38 cellular contexts compared by ENCODE assay signal in the genomic region with DNA sequence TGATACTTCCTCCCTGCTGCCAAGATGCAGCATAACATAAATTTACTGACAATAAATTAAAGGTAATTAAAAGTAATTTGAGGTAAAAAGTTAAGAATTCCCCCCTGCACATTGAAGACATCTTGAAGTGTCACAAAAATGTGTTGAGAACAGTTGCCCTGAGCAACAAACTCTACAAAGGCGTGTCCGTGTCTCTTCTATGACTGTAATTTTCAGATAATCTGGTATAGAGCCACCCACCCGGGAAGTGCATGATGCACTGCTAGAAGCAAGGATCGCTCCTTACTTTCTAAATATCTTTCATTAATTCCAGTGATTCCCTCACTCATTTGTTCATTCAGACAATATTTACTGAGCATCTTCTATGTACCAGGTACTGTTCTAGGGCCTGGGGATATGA. TPM values are rescaled to one million over a fixed set of nuclear protein-coding genes. Genes with fewer than 3 reads are reported as not detected.
"Had no signal": no experiment of that assay in that cellular context is flagged by ENCODE, and none has a peak within 500 bp of the region (broad histone marks: within the 10 kb centered on the region; RNA-seq: fewer than 3 reads in every experiment).

No MANE protein-coding gene starts in this region.

- H3K4me3 ChIP-seq: adrenal gland, body of pancreas, breast epithelium had no signal

- H3K4me3 Mint-ChIP-seq: activated B cell treated with CpG ODN at 0.5 μM for 24 hours; activated CD4-positive, alpha-beta memory T cell treated with anti-CD3 and anti-CD28 coated beads for 36 hours; activated CD4-positive, alpha-beta T cell treated with anti-CD3 and anti-CD28 coated beads, Interleukin-2, amount 10 ng/mL, durations not matched to agents 24 days and 14 days; activated CD8-positive, alpha-beta T cell treated with anti-CD3 and anti-CD28 coated beads for 36 hours; activated naive CD4-positive, alpha-beta T cell treated with anti-CD3 and anti-CD28 coated beads for 36 hours; activated naive CD8-positive, alpha-beta T cell treated with anti-CD3 and anti-CD28 coated beads for 36 hours; activated T-cell treated with anti-CD3 and anti-CD28 coated beads, Interleukin-2, amount 50 U/mL, for 4 hours; activated T-cell treated with anti-CD3 and anti-CD28 coated beads, Interleukin-2, amount 50 U/mL, for 72 hours; activated T-helper 1 cell treated with anti-CD3 and anti-CD28 coated beads, Interleukin-12 subunit alpha, Interleukin-12 subunit beta, Interleukin-2, Interleukin-4 antibody, amounts not matched to agents 30 ng/mL and 10 ng/mL and 1 ng/mL, durations not matched to agents 14 hours and 24 hours and 36 hours; activated T-helper 17 cell treated with anti-CD3 and anti-CD28 coated beads, Interleukin-2, amount 50 U/mL, for 72 hours; T-helper 1 cell treated with Interleukin-12 subunit alpha and Interleukin-12 subunit beta and Interleukin-4 antibody, amounts not matched to agents 30 μg/mL and 1 μg/mL, for 36 hours; T-helper 2 cell treated with Interferon-gamma antibody and Interleukin-4, amounts not matched to agents 5 μg/mL and 100 μg/mL, for 36 hours had no signal

- DNase-seq: activated B cell treated with CpG ODN at 0.5 μM for 24 hours; activated CD4-positive, alpha-beta memory T cell treated with anti-CD3 and anti-CD28 coated beads for 36 hours; activated CD4-positive, alpha-beta T cell treated with anti-CD3 and anti-CD28 coated beads for 4 hours; activated CD4-positive, alpha-beta T cell treated with anti-CD3 and anti-CD28 coated beads, Interleukin-2, amount 10 ng/mL, durations not matched to agents 24 days and 14 days; activated CD4-positive, alpha-beta T cell treated with anti-CD3 and anti-CD28 coated beads, Interleukin-2, amount 50 U/mL, for 1 hour; activated CD4-positive, alpha-beta T cell treated with anti-CD3 and anti-CD28 coated beads, Interleukin-2, amount 50 U/mL, for 4 hours; activated CD4-positive, CD25-positive, alpha-beta regulatory T cell treated with anti-CD3 and anti-CD28 coated beads, Interleukin-2, amount 50 U/mL, for 72 hours; activated CD8-positive, alpha-beta memory T cell treated with anti-CD3 and anti-CD28 coated beads, Interleukin-2, amount 50 U/mL, for 4 hours; activated CD8-positive, alpha-beta T cell treated with anti-CD3 and anti-CD28 coated beads for 36 hours; activated effector memory CD4-positive, alpha-beta T cell treated with anti-CD3 and anti-CD28 coated beads, Interleukin-2, amount 50 U/mL, for 16 hours; activated gamma-delta T cell treated with Interleukin-2 at 50 U/mL for 16 hours; activated naive CD4-positive, alpha-beta T cell; activated naive CD4-positive, alpha-beta T cell treated with anti-CD3 and anti-CD28 coated beads for 36 hours; activated naive CD4-positive, alpha-beta T cell treated with anti-CD3 and anti-CD28 coated beads, Interleukin-2, amount 50 U/mL, for 16 hours; activated naive CD8-positive, alpha-beta T cell treated with anti-CD3 and anti-CD28 coated beads for 36 hours; activated T-cell treated with anti-CD3 and anti-CD28 coated beads for 4 hours; activated T-cell treated with anti-CD3 and anti-CD28 coated beads, Interleukin-2, amount 50 U/mL, for 1 hour; activated T-cell treated with anti-CD3 and anti-CD28 coated beads, Interleukin-2, amount 50 U/mL, for 4 hours; activated T-cell treated with anti-CD3 and anti-CD28 coated beads, Interleukin-2, amount 50 U/mL, for 72 hours; adrenal gland; amniotic stem cell; aorta; body of pancreas; brain microvascular endothelial cell; central memory CD4-positive, alpha-beta T cell; T-helper 1 cell; T-helper 2 cell; T-helper 9 cell had no signal

- H3K27ac ChIP-seq: adrenal gland, body of pancreas, brain microvascular endothelial cell, breast epithelium, VCaP had no signal

- H3K36me3 Mint-ChIP-seq: activated CD4-positive, alpha-beta memory T cell treated with anti-CD3 and anti-CD28 coated beads for 36 hours; activated naive CD4-positive, alpha-beta T cell treated with anti-CD3 and anti-CD28 coated beads, Interleukin-2, amount 50 U/mL, for 72 hours; activated naive CD8-positive, alpha-beta T cell treated with anti-CD3 and anti-CD28 coated beads for 36 hours had no signal

- H3K4me1 ChIP-seq: adrenal gland, body of pancreas, breast epithelium had no signal

- H3K27ac Mint-ChIP-seq: activated B cell treated with CpG ODN at 0.5 μM for 24 hours; activated CD4-positive, alpha-beta memory T cell treated with anti-CD3 and anti-CD28 coated beads for 36 hours; activated CD4-positive, alpha-beta T cell treated with anti-CD3 and anti-CD28 coated beads, Interleukin-2, amount 10 ng/mL, durations not matched to agents 24 days and 14 days; activated CD8-positive, alpha-beta T cell treated with anti-CD3 and anti-CD28 coated beads for 36 hours; activated naive CD4-positive, alpha-beta T cell treated with anti-CD3 and anti-CD28 coated beads for 36 hours; activated naive CD4-positive, alpha-beta T cell treated with anti-CD3 and anti-CD28 coated beads, Interleukin-2, amount 50 U/mL, for 72 hours; activated naive CD8-positive, alpha-beta T cell treated with anti-CD3 and anti-CD28 coated beads for 36 hours; activated T-cell treated with anti-CD3 and anti-CD28 coated beads, Interleukin-2, amount 50 U/mL, for 72 hours; activated T-helper 1 cell treated with anti-CD3 and anti-CD28 coated beads, Interleukin-12 subunit alpha, Interleukin-12 subunit beta, Interleukin-2, Interleukin-4 antibody, amounts not matched to agents 30 ng/mL and 10 ng/mL and 1 ng/mL, durations not matched to agents 14 hours and 24 hours and 36 hours; activated T-helper 17 cell treated with anti-CD3 and anti-CD28 coated beads, Interleukin-2, amount 50 U/mL, for 72 hours; T-helper 1 cell treated with Interleukin-12 subunit alpha and Interleukin-12 subunit beta and Interleukin-4 antibody, amounts not matched to agents 30 μg/mL and 1 μg/mL, for 36 hours; T-helper 2 cell treated with Interferon-gamma antibody and Interleukin-4, amounts not matched to agents 5 μg/mL and 100 μg/mL, for 36 hours had no signal

- FAIRE-seq: astrocyte, TTC549 had no signal

- H3K36me3 ChIP-seq: adrenal gland, brain microvascular endothelial cell, breast epithelium had no signal

- H3K27me3 ChIP-seq: adrenal gland, body of pancreas, brain microvascular endothelial cell, breast epithelium had no signal

- H3K4me1 Mint-ChIP-seq: activated B cell treated with CpG ODN at 0.5 μM for 24 hours; activated CD4-positive, alpha-beta T cell treated with anti-CD3 and anti-CD28 coated beads, Interleukin-2, amount 10 ng/mL, durations not matched to agents 24 days and 14 days; activated naive CD8-positive, alpha-beta T cell treated with anti-CD3 and anti-CD28 coated beads for 36 hours; activated T-helper 17 cell treated with anti-CD3 and anti-CD28 coated beads, Interleukin-2, amount 50 U/mL, for 72 hours had no signal

- H3K9me3 Mint-ChIP-seq: activated B cell treated with CpG ODN at 0.5 μM for 24 hours; activated CD4-positive, alpha-beta memory T cell treated with anti-CD3 and anti-CD28 coated beads for 36 hours; activated CD4-positive, alpha-beta T cell treated with anti-CD3 and anti-CD28 coated beads, Interleukin-2, amount 10 ng/mL, durations not matched to agents 24 days and 14 days; activated CD8-positive, alpha-beta T cell treated with anti-CD3 and anti-CD28 coated beads for 36 hours; activated naive CD4-positive, alpha-beta T cell treated with anti-CD3 and anti-CD28 coated beads for 36 hours; activated naive CD4-positive, alpha-beta T cell treated with anti-CD3 and anti-CD28 coated beads, Interleukin-2, amount 50 U/mL, for 72 hours; activated naive CD8-positive, alpha-beta T cell treated with anti-CD3 and anti-CD28 coated beads for 36 hours; activated T-cell treated with anti-CD3 and anti-CD28 coated beads, Interleukin-2, amount 50 U/mL, for 4 hours; activated T-cell treated with anti-CD3 and anti-CD28 coated beads, Interleukin-2, amount 50 U/mL, for 72 hours; activated T-helper 1 cell treated with anti-CD3 and anti-CD28 coated beads, Interleukin-12 subunit alpha, Interleukin-12 subunit beta, Interleukin-2, Interleukin-4 antibody, amounts not matched to agents 30 ng/mL and 10 ng/mL and 1 ng/mL, durations not matched to agents 14 hours and 24 hours and 36 hours; activated T-helper 17 cell treated with anti-CD3 and anti-CD28 coated beads, Interleukin-2, amount 50 U/mL, for 72 hours; T-helper 1 cell treated with Interleukin-12 subunit alpha and Interleukin-12 subunit beta and Interleukin-4 antibody, amounts not matched to agents 30 μg/mL and 1 μg/mL, for 36 hours; T-helper 2 cell treated with Interferon-gamma antibody and Interleukin-4, amounts not matched to agents 5 μg/mL and 100 μg/mL, for 36 hours had no signal

- ATAC-seq: activated CD8-positive, alpha-beta T cell treated with anti-CD3 and anti-CD28 coated beads for 36 hours; activated naive CD4-positive, alpha-beta T cell treated with anti-CD3 and anti-CD28 coated beads, Interleukin-2, amount 50 U/mL, for 72 hours; activated T-cell treated with anti-CD3 and anti-CD28 coated beads, Interleukin-2, amount 50 U/mL, for 4 hours; activated T-cell treated with anti-CD3 and anti-CD28 coated beads, Interleukin-2, amount 50 U/mL, for 72 hours; activated T-helper 17 cell treated with anti-CD3 and anti-CD28 coated beads, Interleukin-2, amount 50 U/mL, for 72 hours; body of pancreas had no signal

- H3K9me3 ChIP-seq: adrenal gland, body of pancreas, breast epithelium had no signal

RNA-seq across cellular contexts. Expression of a gene that starts 11.0 kb away (rescaled TPM):
- total RNA-seq: activated B cell treated with CpG ODN at 0.5 μM for 24 hours; activated CD4-positive, alpha-beta memory T cell treated with anti-CD3 and anti-CD28 coated beads for 36 hours; activated CD4-positive, alpha-beta T cell treated with anti-CD3 and anti-CD28 coated beads, Interleukin-2, amount 10 ng/mL, durations not matched to agents 24 days and 14 days; activated CD8-positive, alpha-beta memory T cell treated with anti-CD3 and anti-CD28 coated beads for 36 hours; activated CD8-positive, alpha-beta T cell treated with anti-CD3 and anti-CD28 coated beads for 36 hours; activated naive CD4-positive, alpha-beta T cell treated with anti-CD3 and anti-CD28 coated beads for 36 hours; activated naive CD4-positive, alpha-beta T cell treated with anti-CD3 and anti-CD28 coated beads, Interleukin-2, amount 50 U/mL, for 72 hours; activated naive CD8-positive, alpha-beta T cell treated with anti-CD3 and anti-CD28 coated beads for 36 hours; activated T-cell treated with anti-CD3 and anti-CD28 coated beads, Interleukin-2, amount 50 U/mL, for 4 hours; activated T-cell treated with anti-CD3 and anti-CD28 coated beads, Interleukin-2, amount 50 U/mL, for 72 hours; activated T-helper 1 cell treated with anti-CD3 and anti-CD28 coated beads, Interleukin-12 subunit alpha, Interleukin-12 subunit beta, Interleukin-2, Interleukin-4 antibody, amounts not matched to agents 30 ng/mL and 10 ng/mL and 1 ng/mL, durations not matched to agents 14 hours and 24 hours and 36 hours; activated T-helper 17 cell treated with anti-CD3 and anti-CD28 coated beads, Interleukin-2, amount 50 U/mL, for 72 hours; body of pancreas had no signal

RNA-seq across cellular contexts. Expression of a gene that starts 27.9 kb away (rescaled TPM):
- total RNA-seq: activated B cell treated with CpG ODN at 0.5 μM for 24 hours; activated CD4-positive, alpha-beta memory T cell treated with anti-CD3 and anti-CD28 coated beads for 36 hours; activated CD4-positive, alpha-beta T cell treated with anti-CD3 and anti-CD28 coated beads, Interleukin-2, amount 10 ng/mL, durations not matched to agents 24 days and 14 days; activated CD8-positive, alpha-beta memory T cell treated with anti-CD3 and anti-CD28 coated beads for 36 hours; activated CD8-positive, alpha-beta T cell treated with anti-CD3 and anti-CD28 coated beads for 36 hours; activated naive CD4-positive, alpha-beta T cell treated with anti-CD3 and anti-CD28 coated beads for 36 hours; activated naive CD4-positive, alpha-beta T cell treated with anti-CD3 and anti-CD28 coated beads, Interleukin-2, amount 50 U/mL, for 72 hours; activated naive CD8-positive, alpha-beta T cell treated with anti-CD3 and anti-CD28 coated beads for 36 hours; activated T-cell treated with anti-CD3 and anti-CD28 coated beads, Interleukin-2, amount 50 U/mL, for 4 hours; activated T-cell treated with anti-CD3 and anti-CD28 coated beads, Interleukin-2, amount 50 U/mL, for 72 hours; activated T-helper 1 cell treated with anti-CD3 and anti-CD28 coated beads, Interleukin-12 subunit alpha, Interleukin-12 subunit beta, Interleukin-2, Interleukin-4 antibody, amounts not matched to agents 30 ng/mL and 10 ng/mL and 1 ng/mL, durations not matched to agents 14 hours and 24 hours and 36 hours; astrocyte; body of pancreas had no signal
